In the genomic region with DNA sequence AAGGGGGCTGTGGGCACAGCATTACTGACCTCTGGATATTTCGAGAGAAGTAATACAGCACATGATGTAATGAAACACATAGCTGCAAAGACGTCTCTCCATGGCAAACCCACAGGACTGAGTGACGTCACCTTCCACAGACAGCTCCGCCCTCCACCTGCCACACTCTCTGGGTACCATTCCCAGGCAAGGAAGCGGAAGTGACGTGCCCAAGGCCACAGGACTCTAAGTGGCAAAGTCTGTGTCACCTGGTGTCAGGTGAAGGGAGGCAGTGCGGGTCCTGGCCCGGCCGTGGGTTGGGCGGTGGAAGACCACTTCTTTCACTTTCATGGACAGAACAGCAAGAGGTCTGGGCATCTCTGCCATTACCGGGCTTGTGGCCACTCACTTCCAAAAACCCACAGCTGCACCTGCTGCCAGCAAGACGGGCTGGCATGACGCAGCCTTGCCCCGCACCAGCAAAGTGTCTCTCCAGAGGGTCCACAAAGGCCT, we compare ENCODE assay signal across 1 cellular context.
TF ChIP-seq lines count a peak whose summit lies in the region.

No MANE protein-coding gene starts in this region.

TF ChIP-seq in IMR-90, 13 proteins besides CTCF, POLR2A, EP300 and RAD21:
- TF ChIP-seq MAZ (IDR thresholded peaks at IDR 0.05; ENCODE audit: borderline replicate concordance, low read depth, low read length), result no peak
- no peak for TF ChIP-seq BHLHE40 (IDR thresholded peaks at IDR 0.05; ENCODE audit: low read depth, low read length)
- TF ChIP-seq MAFK (IDR thresholded peaks at IDR 0.05; ENCODE audit: low read depth, low read length), result no peak
- TF ChIP-seq FOS (IDR thresholded peaks at IDR 0.05; ENCODE audit: low read depth, low read length), result no peak
- TF ChIP-seq NFE2L2 (IDR thresholded peaks at IDR 0.05; ENCODE audit: low read depth, low read length), result no peak
- no peak for TF ChIP-seq USF2 (IDR thresholded peaks at IDR 0.05; ENCODE audit: low read depth, low read length)
- TF ChIP-seq, protein P1, sequence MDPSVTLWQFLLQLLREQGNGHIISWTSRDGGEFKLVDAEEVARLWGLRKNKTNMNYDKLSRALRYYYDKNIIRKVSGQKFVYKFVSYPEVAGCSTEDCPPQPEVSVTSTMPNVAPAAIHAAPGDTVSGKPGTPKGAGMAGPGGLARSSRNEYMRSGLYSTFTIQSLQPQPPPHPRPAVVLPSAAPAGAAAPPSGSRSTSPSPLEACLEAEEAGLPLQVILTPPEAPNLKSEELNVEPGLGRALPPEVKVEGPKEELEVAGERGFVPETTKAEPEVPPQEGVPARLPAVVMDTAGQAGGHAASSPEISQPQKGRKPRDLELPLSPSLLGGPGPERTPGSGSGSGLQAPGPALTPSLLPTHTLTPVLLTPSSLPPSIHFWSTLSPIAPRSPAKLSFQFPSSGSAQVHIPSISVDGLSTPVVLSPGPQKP (IDR thresholded peaks at IDR 0.05; ENCODE audit: borderline replicate concordance, low read depth, low read length), result no peak
- no peak for TF ChIP-seq MXI1 (IDR thresholded peaks at IDR 0.05; ENCODE audit: borderline replicate concordance, low read depth, low read length)
- no peak for TF ChIP-seq RFX5 (IDR thresholded peaks at IDR 0.05; ENCODE audit: low read depth, low read length)
- TF ChIP-seq SMC3 (IDR thresholded peaks at IDR 0.05; ENCODE audit: low read depth, low read length), result no peak
- TF ChIP-seq CEBPB (IDR thresholded peaks at IDR 0.05; ENCODE audit: low read depth, low read length), result no peak
- TF ChIP-seq RCOR1 (IDR thresholded peaks at IDR 0.05; ENCODE audit: insufficient replicate concordance, low read length), result no peak
- no peak for TF ChIP-seq CHD1 (IDR thresholded peaks at IDR 0.05; ENCODE audit: low read depth, low read length)
TF ChIP-seq in IMR-90: peak in this region for 0.
